In the genomic region with DNA sequence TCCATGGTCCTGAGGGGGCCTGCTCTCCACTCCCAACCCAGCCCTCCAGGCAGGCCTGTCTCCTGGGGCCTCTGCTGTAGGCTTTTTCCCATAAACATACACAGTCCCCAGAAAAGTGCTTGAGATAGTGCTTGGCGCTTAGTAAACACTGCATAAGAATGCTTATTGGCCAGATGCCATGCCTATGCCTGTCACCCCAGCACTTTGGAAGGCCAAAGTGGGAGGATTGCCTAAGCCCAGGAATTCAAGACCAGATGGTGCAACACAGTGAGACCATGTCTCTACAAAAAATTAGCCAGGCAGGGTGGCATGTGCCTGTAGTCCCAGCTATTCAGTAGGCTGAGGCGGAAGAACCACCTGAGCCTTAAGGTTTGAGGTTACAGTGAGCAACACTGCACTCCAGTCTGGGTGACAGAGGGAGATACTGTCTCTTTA, we compare ENCODE assay signal across 9 cellular contexts. TPM values are rescaled to one million over a fixed set of nuclear protein-coding genes. Genes with fewer than 3 reads are reported as not detected.
A peak's percentile ranks its signal among the peaks of the same experiment; 100 is the strongest.
DNase-seq lines count a peak whose midpoint lies in the region; ATAC-seq and TF ChIP-seq lines count a peak whose summit lies in the region.
"Had no signal": no experiment of that assay in that cellular context is flagged by ENCODE, and none has a peak within 500 bp of the region (broad histone marks: within the 10 kb centered on the region; RNA-seq: fewer than 3 reads in every experiment).

No MANE protein-coding gene starts in this region.

- no peaks in the 10 kb centered on the region for H3K4me1 Mint-ChIP-seq in activated naive CD8-positive, alpha-beta T cell treated with anti-CD3 and anti-CD28 coated beads, Interleukin-2, amount 50 U/mL, for 24 hours
- H3K4me1 Mint-ChIP-seq in T-helper 2 cell treated with Interferon-gamma antibody and Interleukin-4, amounts not matched to agents 5 μg/mL and 100 μg/mL, for 36 hours (ENCODE audit: low read depth) = peaks cover 2% of the 10 kb centered on the region

- no peak overlapping the region for H3K27ac Mint-ChIP-seq in activated naive CD8-positive, alpha-beta T cell treated with anti-CD3 and anti-CD28 coated beads, Interleukin-2, amount 50 U/mL, for 24 hours
- no peak overlapping the region for H3K27ac Mint-ChIP-seq in T-helper 2 cell treated with Interferon-gamma antibody and Interleukin-4, amounts not matched to agents 5 μg/mL and 100 μg/mL, for 36 hours

- no peaks in the 10 kb centered on the region for H3K36me3 Mint-ChIP-seq in activated naive CD8-positive, alpha-beta T cell treated with anti-CD3 and anti-CD28 coated beads, Interleukin-2, amount 50 U/mL, for 24 hours (ENCODE audit: low read depth)
- no peaks in the 10 kb centered on the region for H3K36me3 Mint-ChIP-seq in T-helper 2 cell treated with Interferon-gamma antibody and Interleukin-4, amounts not matched to agents 5 μg/mL and 100 μg/mL, for 36 hours (ENCODE audit: low read depth)

- no peaks in the 10 kb centered on the region for H3K27me3 Mint-ChIP-seq in activated naive CD8-positive, alpha-beta T cell treated with anti-CD3 and anti-CD28 coated beads, Interleukin-2, amount 50 U/mL, for 24 hours
- H3K27me3 Mint-ChIP-seq in T-helper 2 cell treated with Interferon-gamma antibody and Interleukin-4, amounts not matched to agents 5 μg/mL and 100 μg/mL, for 36 hours (ENCODE audit: low read depth) = no peaks in the 10 kb centered on the region

- peak; percentile 72 for ATAC-seq in omental fat pad (ENCODE audit: low FRiP score)
- ATAC-seq in activated naive CD8-positive, alpha-beta T cell treated with anti-CD3 and anti-CD28 coated beads, Interleukin-2, amount 50 U/mL, for 24 hours = no peak
- ATAC-seq in GM18868 (IDR thresholded peaks at IDR 0.05; ENCODE audit: unreplicated experiment) = no peak

- H3K4me3 Mint-ChIP-seq in activated naive CD8-positive, alpha-beta T cell treated with anti-CD3 and anti-CD28 coated beads, Interleukin-2, amount 50 U/mL, for 24 hours = no peak overlapping the region
- no peak overlapping the region for H3K4me3 Mint-ChIP-seq in T-helper 2 cell treated with Interferon-gamma antibody and Interleukin-4, amounts not matched to agents 5 μg/mL and 100 μg/mL, for 36 hours

- H3K9me3 Mint-ChIP-seq in activated naive CD8-positive, alpha-beta T cell treated with anti-CD3 and anti-CD28 coated beads, Interleukin-2, amount 50 U/mL, for 24 hours = no peaks in the 10 kb centered on the region
- H3K9me3 Mint-ChIP-seq in T-helper 2 cell treated with Interferon-gamma antibody and Interleukin-4, amounts not matched to agents 5 μg/mL and 100 μg/mL, for 36 hours = no peaks in the 10 kb centered on the region

- no peak overlapping the region for H3K4me3 ChIP-seq in choroid plexus epithelial cell (ENCODE audit: low read depth, low read length)

- peak; percentile 77 for DNase-seq in DMS79 treated with DMSO at 0.1 percent for 48 hours (lab: John Stamatoyannopoulos, UW)
- peak; percentile 96 for DNase-seq in NCI-H2171 treated with DMSO at 0.1 percent for 48 hours (lab: John Stamatoyannopoulos, UW)
- peak; percentile 94 for DNase-seq in choroid plexus epithelial cell (ENCODE audit: low read depth)
- no peak for DNase-seq in omental fat pad (ENCODE audit: low spot score)
- no peak for DNase-seq in activated naive CD8-positive, alpha-beta T cell treated with anti-CD3 and anti-CD28 coated beads, Interleukin-2, amount 50 U/mL, for 24 hours
- no peak for DNase-seq in SHP77 treated with DMSO at 0.1 percent for 48 hours (lab: John Stamatoyannopoulos, UW)
- DNase-seq in T-helper 2 cell treated with Interferon-gamma antibody and Interleukin-4, amounts not matched to agents 5 μg/mL and 100 μg/mL, for 36 hours (ENCODE audit: low spot score) = no peak
- DNase-seq: stimulated activated CD4-positive, alpha-beta T cell treated with anti-CD3 and anti-CD28 coated beads, Interleukin-2, amount 100 ng/mL, for 24 hours had no signal

- no peak for TF ChIP-seq CTCF in choroid plexus epithelial cell (conservative IDR thresholded peaks at IDR 0.05; ENCODE audit: low read depth, low read length)
- TF ChIP-seq CTCF in omental fat pad (IDR thresholded peaks at IDR 0.05) = no peak

RNA-seq across cellular contexts. Expression of gene ASL, which starts 24.6 kb away (rescaled TPM):
- 10 to 100 TPM; 17.1 to 42.1 (median 24.7) TPM for total RNA-seq in omental fat pad

Comparison
In these comparisons a context has a peak if more than half of its experiments do, and no peak if none do; other contexts are left out.
1. DNase-seq: peak in DMS79 treated with DMSO at 0.1 percent for 48 hours (single experiment), NCI-H2171 treated with DMSO at 0.1 percent for 48 hours (single experiment) and choroid plexus epithelial cell (single experiment); none in omental fat pad (single experiment), activated naive CD8-positive, alpha-beta T cell treated with anti-CD3 and anti-CD28 coated beads, Interleukin-2, amount 50 U/mL, for 24 hours (single experiment), SHP77 treated with DMSO at 0.1 percent for 48 hours (single experiment) and T-helper 2 cell treated with Interferon-gamma antibody and Interleukin-4, amounts not matched to agents 5 μg/mL and 100 μg/mL, for 36 hours (single experiment).